15 cellular contexts compared by ENCODE assay signal in genomic region chr13:60351326-60351725, GRCh38. TPM values are rescaled to one million over a fixed set of nuclear protein-coding genes. Genes with fewer than 3 reads are reported as not detected.
DNase-seq lines count a peak whose midpoint lies in the region; ATAC-seq, FAIRE-seq and TF ChIP-seq lines count a peak whose summit lies in the region.
"Had no signal": no experiment of that assay in that cellular context is flagged by ENCODE, and none has a peak within 500 bp of the region (broad histone marks: within the 10 kb centered on the region; RNA-seq: fewer than 3 reads in every experiment).

No MANE protein-coding gene starts in this region.

- no peak for FAIRE-seq in GM19239 (lab: Jason Lieb, UNC)
- FAIRE-seq: GM12891 had no signal

- peaks cover 11% of the 10 kb centered on the region for H3K9me3 Mint-ChIP-seq in mesothelial cell of epicardium

- peaks cover 2% of the 10 kb centered on the region for H3K36me3 Mint-ChIP-seq in mesothelial cell of epicardium

- no peak overlapping the region for H3K4me3 Mint-ChIP-seq in mesothelial cell of epicardium
- H3K4me3 Mint-ChIP-seq: activated T-cell treated with anti-CD3 and anti-CD28 coated beads, Interleukin-2, amount 50 U/mL, for 4 hours; WTC11 had no signal

- H3K27ac Mint-ChIP-seq in mesothelial cell of epicardium = peak overlapping the region; percentile 17
- H3K27ac Mint-ChIP-seq: WTC11 had no signal

- H3K27me3 Mint-ChIP-seq in mesothelial cell of epicardium (ENCODE audit: low read depth) = no peaks in the 10 kb centered on the region

- no peak for ATAC-seq in HG03439 (IDR thresholded peaks at IDR 0.05; ENCODE audit: unreplicated experiment)
- ATAC-seq: activated T-cell treated with anti-CD3 and anti-CD28 coated beads, Interleukin-2, amount 50 U/mL, for 4 hours; Panc1; WTC11 had no signal

- peak; percentile 74 for DNase-seq in DMS 273 (lab: John Stamatoyannopoulos, UW; ENCODE audit: unreplicated experiment)
- DNase-seq in LoVo (ENCODE audit: low spot score) = peak; percentile 31
- DNase-seq in brain pericyte (ENCODE audit: low read depth, low spot score) = peak; percentile 91
- no peak for DNase-seq in mesothelial cell of epicardium (ENCODE audit: low spot score in 2 of 2, unreplicated experiment in 2 of 2)
- DNase-seq in GM19239 (ENCODE audit: insufficient read length, low spot score) = no peak
- no peak for DNase-seq in HuH-7.5 (ENCODE audit: low spot score)
- no peak for DNase-seq in globus pallidus (ENCODE audit: low spot score)
- DNase-seq: activated T-cell treated with anti-CD3 and anti-CD28 coated beads, Interleukin-2, amount 50 U/mL, for 4 hours; cerebellar nuclear complex; glutamatergic neuron; NCI-H1436 treated with DMSO at 0.1 percent for 48 hours had no signal

- peaks cover 36% of the 10 kb centered on the region for H3K4me1 Mint-ChIP-seq in mesothelial cell of epicardium
- H3K4me1 Mint-ChIP-seq: WTC11 had no signal

- no peak for TF ChIP-seq CTCF in mesothelial cell of epicardium (IDR thresholded peaks at IDR 0.05; ENCODE audit: unreplicated experiment)

RNA-seq across cellular contexts. Expression of gene TDRD3, which starts 45.7 kb away (rescaled TPM):
- total RNA-seq in mesothelial cell of epicardium = 47.6 to 50.8 TPM (median 50.6 TPM) in 3 replicates

Comparison
In these comparisons a context has a peak if more than half of its experiments do, and no peak if none do; other contexts are left out.
1. DNase-seq: peak in DMS 273 (single experiment), LoVo (single experiment) and brain pericyte (single experiment); none in mesothelial cell of epicardium (0 of 2), GM19239 (single experiment), HuH-7.5 (single experiment) and globus pallidus (single experiment).